ENCODE assay signal across 2 cellular contexts in genomic region chr16:17504050-17504449, GRCh38.
TF ChIP-seq lines count a peak whose summit lies in the region.

No MANE protein-coding gene starts in this region.

TF ChIP-seq in HepG2, 621 proteins besides CTCF, POLR2A, EP300 and RAD21:
- peak; percentile 53; the same call in 1 of the 2 replicates for TF ChIP-seq ZNF629 (CRISPR knock-in tag; conservative IDR thresholded peaks at IDR 0.05)
- TF ChIP-seq ZNF484 (CRISPR knock-in tag; IDR thresholded peaks at IDR 0.05; ENCODE audit: borderline replicate concordance, low read depth): no peak
TF ChIP-seq in HepG2: peak in this region for 1.

TF ChIP-seq in H1, 55 proteins besides CTCF, POLR2A, EP300 and RAD21:
- no peak for TF ChIP-seq EGR1 (IDR thresholded peaks at IDR 0.05; ENCODE audit: borderline replicate concordance, low read depth, low read length)
- TF ChIP-seq FOSL1 (IDR thresholded peaks at IDR 0.05; ENCODE audit: insufficient read depth, low read depth, low read length): no peak
- no peak for TF ChIP-seq RXRA (IDR thresholded peaks at IDR 0.05; ENCODE audit: insufficient read depth, low read depth, low read length)
- TF ChIP-seq CBX8 (IDR thresholded peaks at IDR 0.05; ENCODE audit: borderline replicate concordance, low read depth, low read length): no peak
- TF ChIP-seq HDAC2 (IDR thresholded peaks at IDR 0.05; ENCODE audit: borderline replicate concordance in 1 of 2, low read depth in 2 of 2, low read length in 2 of 2): no peak
- no peak for TF ChIP-seq KDM4A (IDR thresholded peaks at IDR 0.05; ENCODE audit: low read depth, low read length, severe bottlenecking)
- TF ChIP-seq EZH2 (IDR thresholded peaks at IDR 0.05; ENCODE audit: low read depth, low read length, severe bottlenecking): no peak
- no peak for TF ChIP-seq CHD1 (IDR thresholded peaks at IDR 0.05; ENCODE audit: low read depth, low read length)
- no peak for TF ChIP-seq YY1 (IDR thresholded peaks at IDR 0.05; ENCODE audit: low read depth, low read length)
- TF ChIP-seq SRF (IDR thresholded peaks at IDR 0.05; ENCODE audit: low read depth, low read length): no peak
- TF ChIP-seq SAP30 (IDR thresholded peaks at IDR 0.05; ENCODE audit: insufficient read depth, insufficient replicate concordance, low read length): no peak
